Comparison of ENCODE assay signal across 9 cellular contexts in the genomic region with DNA sequence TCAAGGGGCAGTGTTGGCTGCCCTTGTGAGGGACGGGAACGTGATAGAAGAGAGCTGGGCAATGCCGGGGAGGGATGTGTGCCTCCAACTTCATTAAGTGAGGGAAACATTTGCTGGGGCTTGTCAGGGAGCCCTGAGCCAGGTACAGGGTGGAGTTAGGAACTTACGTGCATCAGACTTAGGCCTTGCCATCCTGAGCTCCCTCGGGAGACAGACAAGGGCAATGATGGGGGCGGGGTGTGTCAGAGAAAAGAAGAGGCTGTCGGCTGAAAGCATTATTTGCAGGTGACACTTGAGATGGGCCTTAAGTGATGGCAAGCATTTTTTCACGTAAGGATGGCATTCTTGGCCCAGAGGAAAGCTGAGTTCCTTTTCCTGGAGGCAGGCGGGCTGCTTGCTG. TPM values are rescaled to one million over a fixed set of nuclear protein-coding genes. Genes with fewer than 3 reads are reported as not detected.
DNase-seq lines count a peak whose midpoint lies in the region; ATAC-seq and TF ChIP-seq lines count a peak whose summit lies in the region.
"Had no signal": no experiment of that assay in that cellular context is flagged by ENCODE, and none has a peak within 500 bp of the region (broad histone marks: within the 10 kb centered on the region; RNA-seq: fewer than 3 reads in every experiment).

No MANE protein-coding gene starts in this region.

- TF ChIP-seq CTCF in testis (IDR thresholded peaks at IDR 0.05) (no peak), MM.1S (IDR thresholded peaks at IDR 0.05; ENCODE audit: low read length) (no peak)

- no peak overlapping the region for H2BK5ac ChIP-seq in mesendoderm (ENCODE audit: low read length)

- no peak overlapping the region for H3K4ac ChIP-seq in mesendoderm (ENCODE audit: low read depth, low read length)

- H2AFZ ChIP-seq in MM.1S (ENCODE audit: low read length): no peak overlapping the region

- no peak overlapping the region for H3K18ac ChIP-seq in mesendoderm (ENCODE audit: low read length)

- H4K20me1 ChIP-seq in MM.1S (ENCODE audit: insufficient read depth, low read length): peaks cover 9% of the 10 kb centered on the region; the same call in 1 of the 2 replicates

- H3K27ac ChIP-seq in iPS-20b (ENCODE audit: low read length): no peak overlapping the region
- peak overlapping the region; percentile 96 to 98 for H3K27ac ChIP-seq in testis
- no peak overlapping the region for H3K27ac ChIP-seq in mesendoderm (ENCODE audit: low read depth, low read length)
- no peak overlapping the region for H3K27ac ChIP-seq in MM.1S (ENCODE audit: low read length)

- intact Hi-C loops in testis (cut with DNase I; ENCODE audit: low total_unique reads): no loop called here

- peak in 2 of 3 experiments; percentile 78 to 93 for DNase-seq in NCI-H1417 (lab: John Stamatoyannopoulos, UW)
- DNase-seq in NCI-H1417 treated with DMSO at 0.1 percent for 48 hours (lab: John Stamatoyannopoulos, UW): no peak
- DNase-seq in adipocyte (ENCODE audit: low read depth): no peak
- DNase-seq in testis: no peak
- DNase-seq in mesendoderm: no peak
- no peak for DNase-seq in MM.1S
- DNase-seq: 8988T had no signal

- no peak overlapping the region for H2BK15ac ChIP-seq in mesendoderm (replicated peaks; ENCODE audit: low read depth)

- no peak for TF ChIP-seq POLR2A in testis (IDR thresholded peaks at IDR 0.05)

- no peak overlapping the region for H4K5ac ChIP-seq in mesendoderm (ENCODE audit: low read length)

- no peaks in the 10 kb centered on the region for H3K9me3 ChIP-seq in adipocyte (ENCODE audit: control insufficient read depth, low read length)
- H3K9me3 ChIP-seq in iPS-20b (ENCODE audit: insufficient read depth, low read depth, low read length): no peaks in the 10 kb centered on the region
- H3K9me3 ChIP-seq in testis: no peaks in the 10 kb centered on the region
- H3K9me3 ChIP-seq in MM.1S (replicated peaks; ENCODE audit: insufficient read depth, low read length): no peaks in the 10 kb centered on the region

- no peak overlapping the region for H2AK5ac ChIP-seq in mesendoderm (ENCODE audit: low read length)

- H3K56ac ChIP-seq in mesendoderm (ENCODE audit: low read length): no peak overlapping the region

- H3K4me1 ChIP-seq in adipocyte (ENCODE audit: control insufficient read depth, insufficient read depth, low read length) (peaks cover 34% of the 10 kb centered on the region), iPS-20b (ENCODE audit: insufficient read depth, low read length) (peaks cover 15% of the 10 kb centered on the region), testis (peaks cover 38% of the 10 kb centered on the region), mesendoderm (ENCODE audit: control insufficient read depth, low read depth, low read length) (peaks cover 3% of the 10 kb centered on the region), MM.1S (ENCODE audit: low read length) (0 out of 2 replicates have a peak, but pooled peaks cover 4% of the 10 kb centered on the region)

- no peak overlapping the region for H3K23ac ChIP-seq in mesendoderm (ENCODE audit: low read length)

- ATAC-seq in GM21390 (IDR thresholded peaks at IDR 0.05; ENCODE audit: unreplicated experiment): no peak

- H3K27me3 ChIP-seq in adipocyte (replicated peaks; ENCODE audit: control insufficient read depth, insufficient read depth, low read length) (no peaks in the 10 kb centered on the region), iPS-20b (ENCODE audit: insufficient read depth, low read length) (no peaks in the 10 kb centered on the region), testis (no peaks in the 10 kb centered on the region), mesendoderm (ENCODE audit: insufficient read depth, low read length, poor library complexity) (no peaks in the 10 kb centered on the region), MM.1S (replicated peaks; ENCODE audit: insufficient read depth, low read length) (no peaks in the 10 kb centered on the region)

- H3K79me1 ChIP-seq in mesendoderm (ENCODE audit: low read length): peaks cover 3% of the 10 kb centered on the region

- H4K8ac ChIP-seq in mesendoderm (ENCODE audit: low read depth, low read length): no peak overlapping the region

- no peaks in the 10 kb centered on the region for H3K9me2 ChIP-seq in MM.1S (replicated peaks; ENCODE audit: insufficient read depth, low read length)

- no peaks in the 10 kb centered on the region for H3K79me2 ChIP-seq in mesendoderm (ENCODE audit: control insufficient read depth, insufficient read depth, low read length)
- H3K79me2 ChIP-seq in MM.1S (ENCODE audit: low read length): no peaks in the 10 kb centered on the region

- peaks cover 32% of the 10 kb centered on the region for H3K36me3 ChIP-seq in adipocyte (ENCODE audit: control insufficient read depth, insufficient read depth, low read length, severe bottlenecking)
- H3K36me3 ChIP-seq in iPS-20b (ENCODE audit: insufficient read depth, low read depth, low read length): peaks cover 29% of the 10 kb centered on the region
- no peaks in the 10 kb centered on the region for H3K36me3 ChIP-seq in testis (ENCODE audit: low read depth, missing control alignments)
- H3K36me3 ChIP-seq in mesendoderm (ENCODE audit: control insufficient read depth, insufficient read depth, low read length): peaks cover 5% of the 10 kb centered on the region
- no peaks in the 10 kb centered on the region for H3K36me3 ChIP-seq in MM.1S (replicated peaks; ENCODE audit: insufficient read depth, low read length)

- H3K4me2 ChIP-seq in mesendoderm (ENCODE audit: low read length) (no peak overlapping the region), MM.1S (ENCODE audit: low read depth, low read length) (no peak overlapping the region)

- no peak overlapping the region for H2BK120ac ChIP-seq in mesendoderm (ENCODE audit: low read depth, low read length)

- WGBS in testis, 2 donors: 42 to 55% methylated on average over 9 of the region's 9 CpGs
- no CpG with 5 or more reads among the region's 9 CpGs for WGBS in mesendoderm (ENCODE audit: extremely low coverage, insufficient coverage, low lambda C conversion rate)

- H3K4me3 ChIP-seq in adipocyte (ENCODE audit: low read length) (peak overlapping the region; percentile 56), iPS-20b (ENCODE audit: low read length) (peak overlapping the region; percentile 60; the same call in 1 of the 2 replicates), testis (peak overlapping the region; percentile 16 to 47), mesendoderm (ENCODE audit: low read length) (no peak overlapping the region), MM.1S (ENCODE audit: low read length) (no peak overlapping the region)

- peak overlapping the region; percentile 85 for H3K9ac ChIP-seq in adipocyte (ENCODE audit: low read length)
- H3K9ac ChIP-seq in iPS-20b (ENCODE audit: low read depth, low read length): peak overlapping the region; percentile 64; the same call in 1 of the 2 replicates
- no peak overlapping the region for H3K9ac ChIP-seq in mesendoderm (ENCODE audit: low read length)
- H3K9ac ChIP-seq in MM.1S (ENCODE audit: low read length): no peak overlapping the region

- H3F3A ChIP-seq in MM.1S (ENCODE audit: insufficient read depth, low read length): peaks cover 13% of the 10 kb centered on the region

RNA-seq across cellular contexts. Expression of a gene that starts 1.6 kb away (rescaled TPM):
- total RNA-seq in testis: 10 to 100 TPM; 75.9 to 77.2 TPM
- polyA plus RNA-seq in testis (ENCODE audit: insufficient read depth, low read depth, low replicate concordance): 28.1 TPM
- polyA plus RNA-seq in mesendoderm (2013, experiment 1 of 2): 4.8 TPM
- 5.1 TPM for polyA plus RNA-seq in mesendoderm (2013, experiment 2 of 2)

RNA-seq across cellular contexts. Expression of a gene that starts 22.4 kb away (rescaled TPM):
- 100 to 1,000 TPM in 1 of 2 donors, 10 to 100 TPM in 1; 98.2 to 118 TPM for total RNA-seq in testis
- polyA plus RNA-seq in testis (ENCODE audit: insufficient read depth, low read depth, low replicate concordance): 46.7 TPM
- polyA plus RNA-seq in mesendoderm (2013, experiment 1 of 2): 3.7 TPM
- 3.9 TPM for polyA plus RNA-seq in mesendoderm (2013, experiment 2 of 2)

RNA-seq across cellular contexts. Expression of a gene that starts 22.5 kb away (rescaled TPM):
- 10 to 100 TPM; 65.0 to 76.4 TPM for total RNA-seq in testis
- polyA plus RNA-seq in testis (ENCODE audit: insufficient read depth, low read depth, low replicate concordance): 72.2 TPM
- 89.1 TPM for polyA plus RNA-seq in mesendoderm (2013, experiment 1 of 2)
- polyA plus RNA-seq in mesendoderm (2013, experiment 2 of 2): 91.1 TPM

RNA-seq across cellular contexts. Expression of a gene that starts 24.6 kb away (rescaled TPM):
- total RNA-seq in testis: 100 to 1,000 TPM; 295 TPM
- 255 TPM for polyA plus RNA-seq in testis (ENCODE audit: insufficient read depth, low read depth, low replicate concordance)
- polyA plus RNA-seq in mesendoderm (2013, experiment 1 of 2): 364 TPM
- 356 TPM for polyA plus RNA-seq in mesendoderm (2013, experiment 2 of 2)

RNA-seq across cellular contexts. Expression of a gene that starts 39.0 kb away (rescaled TPM):
- total RNA-seq in testis: under 1 TPM; 0.71 to 0.93 TPM
- 7.6 TPM for polyA plus RNA-seq in testis (ENCODE audit: insufficient read depth, low read depth, low replicate concordance)
- polyA plus RNA-seq in mesendoderm (2013, experiment 1 of 2): 0.44 TPM
- 0.60 TPM for polyA plus RNA-seq in mesendoderm (2013, experiment 2 of 2)

Comparison
In these comparisons a context has a peak if more than half of its experiments do, and no peak if none do; other contexts are left out.
1. DNase-seq: peak in NCI-H1417 (2 of 3); none in NCI-H1417 treated with DMSO at 0.1 percent for 48 hours (single experiment), adipocyte (single experiment), testis (single experiment), mesendoderm (single experiment) and MM.1S (single experiment).
2. H3K4me3 ChIP-seq: peak in adipocyte (single experiment), iPS-20b (single experiment) and testis (2 of 2); none in mesendoderm (single experiment) and MM.1S (single experiment).
3. H3K9ac ChIP-seq: peak in adipocyte (single experiment) and iPS-20b (single experiment); none in mesendoderm (single experiment) and MM.1S (single experiment).
4. H3K27ac ChIP-seq: peak in testis (2 of 2); none in iPS-20b (single experiment), mesendoderm (single experiment) and MM.1S (single experiment).